Comparison of ENCODE assay signal across 27 cellular contexts in genomic region chr14:24055971-24056799, GRCh38. TPM values are rescaled to one million over a fixed set of nuclear protein-coding genes. Genes with fewer than 3 reads are reported as not detected.
"Had no signal": no experiment of that assay in that cellular context is flagged by ENCODE, and none has a peak within 500 bp of the region (broad histone marks: within the 10 kb centered on the region; RNA-seq: fewer than 3 reads in every experiment).

No MANE protein-coding gene starts in this region.

- H3K27me3 Mint-ChIP-seq: activated CD8-positive, alpha-beta T cell treated with anti-CD3 and anti-CD28 coated beads for 36 hours; natural killer cell treated with Interleukin-12 subunit alpha and Interleukin-12 subunit beta and Interleukin-15 and Interleukin-18, amount 100 ng/mL, for 72 hours had no signal

- H3K4me1 ChIP-seq: foreskin keratinocyte, prostate gland had no signal

- H3K27me3 ChIP-seq: brain microvascular endothelial cell, dorsolateral prefrontal cortex, right atrium auricular region, suprapubic skin, transverse colon, uterus had no signal

- H3K4me3 Mint-ChIP-seq: activated CD4-positive, alpha-beta T cell treated with anti-CD3 and anti-CD28 coated beads, Interleukin-2, amount 10 ng/mL, durations not matched to agents 24 days and 14 days; activated CD8-positive, alpha-beta T cell treated with anti-CD3 and anti-CD28 coated beads for 36 hours; activated T-cell treated with anti-CD3 and anti-CD28 coated beads, Interleukin-2, amount 50 U/mL, for 4 hours; endodermal cell; mesothelial cell of epicardium; natural killer cell treated with Interleukin-12 subunit alpha and Interleukin-12 subunit beta and Interleukin-15 and Interleukin-18, amount 100 ng/mL, for 72 hours; stimulated activated naive CD8-positive, alpha-beta T cell treated with anti-CD3 and anti-CD28 coated beads, Interleukin-15, amount 100 ng/mL, for 72 hours; WTC11 had no signal

- H3K36me3 ChIP-seq: brain microvascular endothelial cell, prostate gland, right atrium auricular region, suprapubic skin, transverse colon, uterus had no signal

- H3K9me3 Mint-ChIP-seq: activated CD4-positive, alpha-beta T cell treated with anti-CD3 and anti-CD28 coated beads, Interleukin-2, amount 10 ng/mL, durations not matched to agents 24 days and 14 days; activated CD8-positive, alpha-beta T cell treated with anti-CD3 and anti-CD28 coated beads for 36 hours; activated T-cell treated with anti-CD3 and anti-CD28 coated beads, Interleukin-2, amount 50 U/mL, for 4 hours; endodermal cell; mesothelial cell of epicardium; natural killer cell treated with Interleukin-12 subunit alpha and Interleukin-12 subunit beta and Interleukin-15 and Interleukin-18, amount 100 ng/mL, for 72 hours; stimulated activated naive CD8-positive, alpha-beta T cell treated with anti-CD3 and anti-CD28 coated beads, Interleukin-15, amount 100 ng/mL, for 72 hours; WTC11 had no signal

- ATAC-seq: activated CD8-positive, alpha-beta T cell treated with anti-CD3 and anti-CD28 coated beads for 36 hours; activated T-cell treated with anti-CD3 and anti-CD28 coated beads, Interleukin-2, amount 50 U/mL, for 4 hours; foreskin keratinocyte; natural killer cell treated with Interleukin-12 subunit alpha and Interleukin-12 subunit beta and Interleukin-15 and Interleukin-18, amount 100 ng/mL, for 72 hours; stimulated activated naive CD8-positive, alpha-beta T cell treated with anti-CD3 and anti-CD28 coated beads, Interleukin-15, amount 100 ng/mL, for 72 hours; WTC11 had no signal

- H3K4me3 ChIP-seq: dorsolateral prefrontal cortex, lung, prostate gland, right atrium auricular region, skin epidermis, suprapubic skin, transverse colon, uterus had no signal

- H3K36me3 Mint-ChIP-seq: mesothelial cell of epicardium; natural killer cell treated with Interleukin-12 subunit alpha and Interleukin-12 subunit beta and Interleukin-15 and Interleukin-18, amount 100 ng/mL, for 72 hours; WTC11 had no signal

- DNase-seq: activated CD4-positive, alpha-beta T cell treated with anti-CD3 and anti-CD28 coated beads, Interleukin-2, amount 10 ng/mL, durations not matched to agents 24 days and 14 days; activated CD8-positive, alpha-beta T cell treated with anti-CD3 and anti-CD28 coated beads for 36 hours; activated gamma-delta T cell treated with Interleukin-2 at 50 U/mL for 16 hours; activated T-cell treated with anti-CD3 and anti-CD28 coated beads, Interleukin-2, amount 50 U/mL, for 4 hours; brain microvascular endothelial cell; central memory CD4-positive, alpha-beta T cell; foreskin keratinocyte; hippocampal formation; nucleus accumbens; stimulated activated CD4-positive, alpha-beta T cell treated with anti-CD3 and anti-CD28 coated beads, Interleukin-15, amount 100 ng/mL, for 24 hours; stimulated activated CD4-positive, alpha-beta T cell treated with anti-CD3 and anti-CD28 coated beads, Interleukin-2, amount 100 ng/mL, for 48 hours; stimulated activated naive CD8-positive, alpha-beta T cell treated with anti-CD3 and anti-CD28 coated beads, Interleukin-15, amount 100 ng/mL, for 72 hours; SW 1271; transverse colon; uterus had no signal

- H3K9me3 ChIP-seq: prostate gland, right atrium auricular region, suprapubic skin, transverse colon, uterus had no signal

- H3K27ac ChIP-seq: brain microvascular endothelial cell, dorsolateral prefrontal cortex, foreskin keratinocyte, prostate gland, right atrium auricular region, skin epidermis, suprapubic skin, transverse colon, uterus had no signal

- H3K27ac Mint-ChIP-seq: activated CD4-positive, alpha-beta T cell treated with anti-CD3 and anti-CD28 coated beads, Interleukin-2, amount 10 ng/mL, durations not matched to agents 24 days and 14 days; activated CD8-positive, alpha-beta T cell treated with anti-CD3 and anti-CD28 coated beads for 36 hours; endodermal cell; mesothelial cell of epicardium; natural killer cell treated with Interleukin-12 subunit alpha and Interleukin-12 subunit beta and Interleukin-15 and Interleukin-18, amount 100 ng/mL, for 72 hours; WTC11 had no signal

RNA-seq across cellular contexts. Expression of gene CARMIL3, which starts 4.4 kb away (rescaled TPM):
- total RNA-seq: epithelial cell of proximal tubule, right atrium auricular region had no signal

RNA-seq across cellular contexts. Expression of gene CPNE6, which starts 15.2 kb away (rescaled TPM):
- total RNA-seq: activated CD4-positive, alpha-beta T cell treated with anti-CD3 and anti-CD28 coated beads, Interleukin-2, amount 10 ng/mL, durations not matched to agents 24 days and 14 days; activated CD8-positive, alpha-beta T cell treated with anti-CD3 and anti-CD28 coated beads for 36 hours; activated T-cell treated with anti-CD3 and anti-CD28 coated beads, Interleukin-2, amount 50 U/mL, for 4 hours; endodermal cell; epithelial cell of proximal tubule; fibroblast of lung; foreskin keratinocyte; lung; mesothelial cell of epicardium; natural killer cell treated with Interleukin-12 subunit alpha and Interleukin-12 subunit beta and Interleukin-15 and Interleukin-18, amount 100 ng/mL, for 72 hours; suprapubic skin; WTC11 had no signal
